ENCODE assay signal across 10 cellular contexts in genomic region chr1:44842415-44842762, GRCh38. TPM values are rescaled to one million over a fixed set of nuclear protein-coding genes. Genes with fewer than 3 reads are reported as not detected.
DNase-seq lines count a peak whose midpoint lies in the region; ATAC-seq and TF ChIP-seq lines count a peak whose summit lies in the region.
"Had no signal": no experiment of that assay in that cellular context is flagged by ENCODE, and none has a peak within 500 bp of the region (broad histone marks: within the 10 kb centered on the region; RNA-seq: fewer than 3 reads in every experiment).

No MANE protein-coding gene starts in this region.

- peaks cover 24% of the 10 kb centered on the region for H3K27me3 ChIP-seq in iPS-20b (ENCODE audit: insufficient read depth, low read length)
- H3K27me3 ChIP-seq in stomach, result peaks cover 0 to 13% (median 8%) of the 10 kb centered on the region in 3 donors

- TF ChIP-seq CTCF in HFF-Myc (IDR thresholded peaks at IDR 0.05; ENCODE audit: low read depth, low read length, missing control alignments) (no peak), astrocyte of the spinal cord (IDR thresholded peaks at IDR 0.05; ENCODE audit: low read depth, low read length) (no peak), stomach (IDR thresholded peaks at IDR 0.05) (no peak)

- intact Hi-C loops in stomach (cut with DNase I; ENCODE audit: low total_unique reads), result no loop called here

- WGBS in stomach, 5 donors, result 41 to 58% (median 51%) methylated on average over 15 to 16 of the region's 16 CpGs

- no peak overlapping the region for H3K9ac ChIP-seq in iPS-20b (ENCODE audit: low read depth, low read length)

- H3K4me3 ChIP-seq in HFF-Myc (replicated peaks; ENCODE audit: low read depth, low read length) (peak overlapping the region; percentile 48), astrocyte of the spinal cord (ENCODE audit: low read depth, low read length) (peak overlapping the region; percentile 51), iPS-20b (ENCODE audit: low read length) (peak overlapping the region; percentile 73; the same call in 1 of the 2 replicates), stomach (peak overlapping the region; percentile 49 to 62 (median 57))

- in situ Hi-C loops in astrocyte of the spinal cord (cut with HindIII; ENCODE audit: low sequenced_read_pairs), result no loop called here

- DNase-seq in HFF-Myc (ENCODE audit: extremely low read depth, low read depth) (no peak), astrocyte of the spinal cord (ENCODE audit: low read depth, low spot score) (no peak), stomach (no peak), C1 segment of cervical spinal cord (lab: John Stamatoyannopoulos, UW) (no peak)
- no peak for DNase-seq in activated CD4-positive, CD25-positive, alpha-beta regulatory T cell (lab: John Stamatoyannopoulos, UW)
- DNase-seq: activated CD4-positive, alpha-beta memory T cell treated with anti-CD3 and anti-CD28 coated beads, Interleukin-2, amount 10 ng/mL, durations not matched to agents 7 days and 5 days; MM.1S had no signal

- H3K4me1 ChIP-seq in iPS-20b (ENCODE audit: insufficient read depth, low read length) (no peaks in the 10 kb centered on the region), stomach (peaks cover 0 to 23% (median 14%) of the 10 kb centered on the region in 4 donors)

- no peak for TF ChIP-seq POLR2A in stomach (IDR thresholded peaks at IDR 0.05)

- H3K27ac ChIP-seq in iPS-20b (ENCODE audit: low read length) (no peak overlapping the region), stomach (peak overlapping the region in 3 of 5 donors; percentile 36 to 82 (median 49))

- no peak for ATAC-seq in GM18519 (IDR thresholded peaks at IDR 0.05; ENCODE audit: low FRiP score, unreplicated experiment)

- no peaks in the 10 kb centered on the region for H3K9me3 ChIP-seq in iPS-20b (ENCODE audit: insufficient read depth, low read depth, low read length)
- no peaks in the 10 kb centered on the region for H3K9me3 ChIP-seq in stomach

- TF ChIP-seq EP300 in stomach (IDR thresholded peaks at IDR 0.05), result no peak

- H3K36me3 ChIP-seq in iPS-20b (ENCODE audit: insufficient read depth, low read depth, low read length), result no peaks in the 10 kb centered on the region
- H3K36me3 ChIP-seq in stomach, result no peaks in the 10 kb centered on the region

RNA-seq across cellular contexts. Expression of gene PTCH2, which starts 0.7 kb away (rescaled TPM):
- 1 to 10 TPM in 2 of 5 donors, under 1 TPM in 1, not detected in 2; under 0.01 to 2.3 (median 1.8) TPM for total RNA-seq in stomach
- polyA plus RNA-seq in stomach, result under 1 TPM; 0.19 to 0.50 (median 0.31) TPM

RNA-seq across cellular contexts. Expression of gene BTBD19, which starts 34.1 kb away (rescaled TPM):
- 1 to 10 TPM in 2 of 5 donors, under 1 TPM in 1, not detected in 2; 0.89 to 4.1 (median 2.9) TPM for total RNA-seq in stomach
- 1 to 10 TPM; 1.4 to 2.9 (median 2.8) TPM for polyA plus RNA-seq in stomach

RNA-seq across cellular contexts. Expression of gene DYNLT4, which starts 35.2 kb away (rescaled TPM):
- total RNA-seq in stomach, result 10 to 100 TPM in 1 of 5 donors, not detected in 4; 25.5 TPM
- 1 to 10 TPM in 1 of 3 donors, under 1 TPM in 2; 0.38 to 4.4 (median 0.50) TPM for polyA plus RNA-seq in stomach

RNA-seq across cellular contexts. Expression of gene PLK3, which starts 42.2 kb away (rescaled TPM):
- 10 to 100 TPM in 4 of 5 donors, under 1 TPM in 1; 0.58 to 30.4 (median 24.3) TPM for total RNA-seq in stomach
- 10 to 100 TPM in 2 of 3 donors, 1 to 10 TPM in 1; 9.5 to 21.2 (median 13.5) TPM for polyA plus RNA-seq in stomach

RNA-seq across cellular contexts. Expression of gene BEST4, which starts 54.4 kb away (rescaled TPM):
- 10 to 100 TPM in 1 of 5 donors, under 1 TPM in 1, not detected in 3; 0.87 to 60.0 TPM for total RNA-seq in stomach
- polyA plus RNA-seq in stomach, result under 1 TPM in 1 of 3 donors, not detected in 2; 0.35 TPM
- polyA plus RNA-seq: liver had no signal
